13 cellular contexts compared by ENCODE assay signal in genomic region chr2:66537001-66537400, GRCh38.
DNase-seq lines count a peak whose midpoint lies in the region; ATAC-seq, FAIRE-seq and TF ChIP-seq lines count a peak whose summit lies in the region.
"Had no signal": no experiment of that assay in that cellular context is flagged by ENCODE, and none has a peak within 500 bp of the region (broad histone marks: within the 10 kb centered on the region; RNA-seq: fewer than 3 reads in every experiment).

No MANE protein-coding gene starts in this region.

- no peaks in the 10 kb centered on the region for H3K9me3 Mint-ChIP-seq in chondrocyte (ENCODE audit: low read depth)

- no peak for TF ChIP-seq POLR2A in Peyer's patch (IDR thresholded peaks at IDR 0.05)

- H3K4me3 ChIP-seq in muscle layer of duodenum (ENCODE audit: low read depth in 1 of 2, low read length in 2 of 2) (no peak overlapping the region), Peyer's patch (no peak overlapping the region)
- H3K4me3 ChIP-seq: ovary had no signal

- H3K4me1 ChIP-seq in muscle layer of duodenum (ENCODE audit: control insufficient read depth in 1 of 2, insufficient read depth in 2 of 2, low read length in 2 of 2) (peaks cover 0 to 50% of the 10 kb centered on the region in 2 donors), Peyer's patch (peaks cover 0 to 6% (median 0%) of the 10 kb centered on the region in 4 donors)

- ATAC-seq in GM21360 (IDR thresholded peaks at IDR 0.05; ENCODE audit: unreplicated experiment) = no peak

- no peak overlapping the region for H3K4me3 Mint-ChIP-seq in chondrocyte (ENCODE audit: unreplicated experiment)

- no peak for FAIRE-seq in HTR-8/SVneo (lab: Jason Lieb, UNC)

- intact Hi-C loops in posterior vena cava (cut with DNase I) = no loop called here

- H3K27me3 ChIP-seq in muscle layer of duodenum (ENCODE audit: low read depth, low read length) = no peaks in the 10 kb centered on the region
- no peaks in the 10 kb centered on the region for H3K27me3 ChIP-seq in Peyer's patch
- H3K27me3 ChIP-seq: ovary had no signal

- H3K9me3 ChIP-seq in muscle layer of duodenum (ENCODE audit: control insufficient read depth in 1 of 2, low read length in 2 of 2) = no peaks in the 10 kb centered on the region
- H3K9me3 ChIP-seq in Peyer's patch = no peaks in the 10 kb centered on the region
- H3K9me3 ChIP-seq: ovary had no signal

- H3K4me1 Mint-ChIP-seq in chondrocyte (ENCODE audit: low read depth) = peaks cover 10% of the 10 kb centered on the region

- H3K36me3 ChIP-seq in muscle layer of duodenum (ENCODE audit: control insufficient read depth in 1 of 2, insufficient read depth in 2 of 2, low read length in 2 of 2) = no peaks in the 10 kb centered on the region
- H3K36me3 ChIP-seq in Peyer's patch = no peaks in the 10 kb centered on the region
- H3K36me3 ChIP-seq: ovary had no signal

- no peaks in the 10 kb centered on the region for H3K36me3 Mint-ChIP-seq in chondrocyte (ENCODE audit: low read depth)

- DNase-seq in DMS79 (lab: John Stamatoyannopoulos, UW) (peak; percentile 29), NCI-H1417 (lab: John Stamatoyannopoulos, UW) (peak in 2 of 3 experiments; percentile 91 to 99), chondrocyte (ENCODE audit: low spot score) (no peak), posterior vena cava (ENCODE audit: low spot score) (no peak), HTR-8/SVneo (ENCODE audit: insufficient read length, low spot score) (no peak), Peyer's patch (no peak)
- DNase-seq: activated CD8-positive, alpha-beta memory T cell treated with anti-CD3 and anti-CD28 coated beads, Interleukin-2, amount 50 U/mL, for 48 hours; effector memory CD4-positive, alpha-beta T cell; KBM-7; NCI-H446 treated with DMSO at 0.1 percent for 48 hours; ovary had no signal

- no peaks in the 10 kb centered on the region for H3K27me3 Mint-ChIP-seq in chondrocyte (ENCODE audit: low read depth)

- TF ChIP-seq CTCF in chondrocyte (IDR thresholded peaks at IDR 0.05) (no peak), Peyer's patch (IDR thresholded peaks at IDR 0.05) (no peak)

- peak overlapping the region; percentile 58 for H3K27ac ChIP-seq in muscle layer of duodenum (ENCODE audit: low read length)
- peak overlapping the region in 1 of 4 donors; percentile 27 for H3K27ac ChIP-seq in Peyer's patch
- H3K27ac ChIP-seq: ovary had no signal

- peak overlapping the region; percentile 8 for H3K27ac Mint-ChIP-seq in chondrocyte (ENCODE audit: unreplicated experiment)

Comparison
In these comparisons a context has a peak if more than half of its experiments do, and no peak if none do; other contexts are left out.
1. DNase-seq: peak in DMS79 (single experiment) and NCI-H1417 (2 of 3); none in chondrocyte (single experiment), posterior vena cava (single experiment), HTR-8/SVneo (single experiment) and Peyer's patch (0 of 3).